In genomic region chr11:65502852-65503603, GRCh38 we compare ENCODE assay signal across 1 cellular context.
A peak's percentile ranks its signal among the peaks of the same experiment; 100 is the strongest.
TF ChIP-seq lines count a peak whose summit lies in the region.

No MANE protein-coding gene starts in this region.

TF ChIP-seq in HepG2, 621 proteins besides CTCF, POLR2A, EP300 and RAD21:
- TF ChIP-seq RBM22 (optimal IDR thresholded peaks at IDR 0.05; ENCODE audit: low read length) (peak; percentile 97), ASH2L (IDR thresholded peaks at IDR 0.05; ENCODE audit: insufficient read length, low read depth, low read length) (peak; percentile 2), DNMT1 (CRISPR knock-in tag; IDR thresholded peaks at IDR 0.05) (no peak), POLR2AphosphoS2 (IDR thresholded peaks at IDR 0.05; ENCODE audit: low read depth, low read length) (peak; percentile 82), GLI4 (CRISPR knock-in tag; IDR thresholded peaks at IDR 0.05; ENCODE audit: borderline replicate concordance) (no peak), POLR2G (IDR thresholded peaks at IDR 0.05; ENCODE audit: low read depth, low read length) (peak; percentile 76), HDAC6 (IDR thresholded peaks at IDR 0.05; ENCODE audit: low read depth, low read length) (peak; percentile 72; the same call in 1 of the 2 replicates)
- TF ChIP-seq, protein P1, sequence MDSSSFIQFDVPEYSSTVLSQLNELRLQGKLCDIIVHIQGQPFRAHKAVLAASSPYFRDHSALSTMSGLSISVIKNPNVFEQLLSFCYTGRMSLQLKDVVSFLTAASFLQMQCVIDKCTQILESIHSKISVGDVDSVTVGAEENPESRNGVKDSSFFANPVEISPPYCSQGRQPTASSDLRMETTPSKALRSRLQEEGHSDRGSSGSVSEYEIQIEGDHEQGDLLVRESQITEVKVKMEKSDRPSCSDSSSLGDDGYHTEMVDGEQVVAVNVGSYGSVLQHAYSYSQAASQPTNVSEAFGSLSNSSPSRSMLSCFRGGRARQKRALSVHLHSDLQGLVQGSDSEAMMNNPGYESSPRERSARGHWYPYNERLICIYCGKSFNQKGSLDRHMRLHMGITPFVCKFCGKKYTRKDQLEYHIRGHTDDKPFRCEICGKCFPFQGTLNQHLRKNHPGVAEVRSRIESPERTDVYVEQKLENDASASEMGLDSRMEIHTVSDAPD (CRISPR knock-in tag; IDR thresholded peaks at IDR 0.05), result no peak
